ENCODE assay signal across 20 cellular contexts in genomic region chr17:81492202-81492601, GRCh38. TPM values are rescaled to one million over a fixed set of nuclear protein-coding genes. Genes with fewer than 3 reads are reported as not detected.
"Had no signal": no experiment of that assay in that cellular context is flagged by ENCODE, and none has a peak within 500 bp of the region (broad histone marks: within the 10 kb centered on the region; RNA-seq: fewer than 3 reads in every experiment).

No MANE protein-coding gene starts in this region.

- H3K27me3 ChIP-seq: adrenal gland, pancreas, uterus had no signal

- H3K9me3 ChIP-seq: adrenal gland, neutrophil, pancreas, tibial artery, uterus had no signal

- H3K27ac ChIP-seq: adrenal gland, neutrophil, pancreas, tibial artery, uterus had no signal

- DNase-seq: activated CD4-positive, CD25-positive, alpha-beta regulatory T cell treated with anti-CD3 and anti-CD28 coated beads, Interleukin-2, amount 50 U/mL, for 72 hours; activated gamma-delta T cell; adrenal gland; effector CD4-positive, alpha-beta T cell; head of caudate nucleus; kidney glomerular epithelial cell; mesenchymal stem cell; naive thymus-derived CD4-positive, alpha-beta T cell; pancreas; stimulated activated CD4-positive, alpha-beta T cell treated with anti-CD3 and anti-CD28 coated beads, Interleukin-12 subunit alpha, Interleukin-12 subunit beta, amount 100 ng/mL, for 4 hours; stimulated activated CD4-positive, alpha-beta T cell treated with anti-CD3 and anti-CD28 coated beads, Interleukin-1b, Interleukin-23, amount 100 ng/mL, for 48 hours; stimulated activated CD8-positive, alpha-beta memory T cell treated with anti-CD3 and anti-CD28 coated beads, Interleukin-4, amount 100 ng/mL, for 48 hours; stimulated activated naive CD4-positive, alpha-beta T cell; tibial artery; uterus had no signal

- ATAC-seq: activated naive CD4-positive, alpha-beta T cell treated with anti-CD3 and anti-CD28 coated beads, Interleukin-2, amount 50 U/mL, for 72 hours; naive thymus-derived CD4-positive, alpha-beta T cell; pancreas had no signal

- H3K36me3 ChIP-seq: adrenal gland, neutrophil, pancreas, tibial artery, uterus had no signal

- H3K4me3 ChIP-seq: adrenal gland, pancreas, tibial artery, uterus had no signal

- FAIRE-seq: astrocyte, bronchial epithelial cell, frontal cortex, pancreas had no signal

RNA-seq across cellular contexts. Expression of gene FSCN2, which starts 36.0 kb away (rescaled TPM):
- polyA plus RNA-seq: naive thymus-derived CD4-positive, alpha-beta T cell had no signal
